1 cellular context compared by ENCODE assay signal in the genomic region with DNA sequence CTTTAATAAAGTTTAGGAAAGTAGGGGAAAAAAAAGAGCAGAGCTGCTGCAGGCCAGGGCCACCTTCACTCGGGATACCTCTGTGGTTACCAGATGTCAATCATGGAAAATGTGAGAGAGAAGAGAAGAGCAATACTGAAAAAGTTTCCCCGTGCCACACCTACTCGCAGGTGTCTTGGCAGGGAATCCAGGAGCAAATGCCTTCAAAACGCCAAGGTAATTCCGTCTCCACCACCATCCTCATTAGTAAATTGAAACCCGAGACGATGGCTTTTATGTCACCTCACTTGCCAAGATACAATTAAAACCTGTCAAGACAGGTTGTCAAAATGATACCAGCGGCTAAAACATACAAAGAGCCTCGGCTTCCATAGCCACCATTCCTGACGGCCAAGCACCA.
TF ChIP-seq lines count a peak whose summit lies in the region.

No MANE protein-coding gene starts in this region.

TF ChIP-seq in GM23338, 12 proteins besides CTCF, POLR2A, EP300 and RAD21 (continued from another document):
- TF ChIP-seq, protein P1, sequence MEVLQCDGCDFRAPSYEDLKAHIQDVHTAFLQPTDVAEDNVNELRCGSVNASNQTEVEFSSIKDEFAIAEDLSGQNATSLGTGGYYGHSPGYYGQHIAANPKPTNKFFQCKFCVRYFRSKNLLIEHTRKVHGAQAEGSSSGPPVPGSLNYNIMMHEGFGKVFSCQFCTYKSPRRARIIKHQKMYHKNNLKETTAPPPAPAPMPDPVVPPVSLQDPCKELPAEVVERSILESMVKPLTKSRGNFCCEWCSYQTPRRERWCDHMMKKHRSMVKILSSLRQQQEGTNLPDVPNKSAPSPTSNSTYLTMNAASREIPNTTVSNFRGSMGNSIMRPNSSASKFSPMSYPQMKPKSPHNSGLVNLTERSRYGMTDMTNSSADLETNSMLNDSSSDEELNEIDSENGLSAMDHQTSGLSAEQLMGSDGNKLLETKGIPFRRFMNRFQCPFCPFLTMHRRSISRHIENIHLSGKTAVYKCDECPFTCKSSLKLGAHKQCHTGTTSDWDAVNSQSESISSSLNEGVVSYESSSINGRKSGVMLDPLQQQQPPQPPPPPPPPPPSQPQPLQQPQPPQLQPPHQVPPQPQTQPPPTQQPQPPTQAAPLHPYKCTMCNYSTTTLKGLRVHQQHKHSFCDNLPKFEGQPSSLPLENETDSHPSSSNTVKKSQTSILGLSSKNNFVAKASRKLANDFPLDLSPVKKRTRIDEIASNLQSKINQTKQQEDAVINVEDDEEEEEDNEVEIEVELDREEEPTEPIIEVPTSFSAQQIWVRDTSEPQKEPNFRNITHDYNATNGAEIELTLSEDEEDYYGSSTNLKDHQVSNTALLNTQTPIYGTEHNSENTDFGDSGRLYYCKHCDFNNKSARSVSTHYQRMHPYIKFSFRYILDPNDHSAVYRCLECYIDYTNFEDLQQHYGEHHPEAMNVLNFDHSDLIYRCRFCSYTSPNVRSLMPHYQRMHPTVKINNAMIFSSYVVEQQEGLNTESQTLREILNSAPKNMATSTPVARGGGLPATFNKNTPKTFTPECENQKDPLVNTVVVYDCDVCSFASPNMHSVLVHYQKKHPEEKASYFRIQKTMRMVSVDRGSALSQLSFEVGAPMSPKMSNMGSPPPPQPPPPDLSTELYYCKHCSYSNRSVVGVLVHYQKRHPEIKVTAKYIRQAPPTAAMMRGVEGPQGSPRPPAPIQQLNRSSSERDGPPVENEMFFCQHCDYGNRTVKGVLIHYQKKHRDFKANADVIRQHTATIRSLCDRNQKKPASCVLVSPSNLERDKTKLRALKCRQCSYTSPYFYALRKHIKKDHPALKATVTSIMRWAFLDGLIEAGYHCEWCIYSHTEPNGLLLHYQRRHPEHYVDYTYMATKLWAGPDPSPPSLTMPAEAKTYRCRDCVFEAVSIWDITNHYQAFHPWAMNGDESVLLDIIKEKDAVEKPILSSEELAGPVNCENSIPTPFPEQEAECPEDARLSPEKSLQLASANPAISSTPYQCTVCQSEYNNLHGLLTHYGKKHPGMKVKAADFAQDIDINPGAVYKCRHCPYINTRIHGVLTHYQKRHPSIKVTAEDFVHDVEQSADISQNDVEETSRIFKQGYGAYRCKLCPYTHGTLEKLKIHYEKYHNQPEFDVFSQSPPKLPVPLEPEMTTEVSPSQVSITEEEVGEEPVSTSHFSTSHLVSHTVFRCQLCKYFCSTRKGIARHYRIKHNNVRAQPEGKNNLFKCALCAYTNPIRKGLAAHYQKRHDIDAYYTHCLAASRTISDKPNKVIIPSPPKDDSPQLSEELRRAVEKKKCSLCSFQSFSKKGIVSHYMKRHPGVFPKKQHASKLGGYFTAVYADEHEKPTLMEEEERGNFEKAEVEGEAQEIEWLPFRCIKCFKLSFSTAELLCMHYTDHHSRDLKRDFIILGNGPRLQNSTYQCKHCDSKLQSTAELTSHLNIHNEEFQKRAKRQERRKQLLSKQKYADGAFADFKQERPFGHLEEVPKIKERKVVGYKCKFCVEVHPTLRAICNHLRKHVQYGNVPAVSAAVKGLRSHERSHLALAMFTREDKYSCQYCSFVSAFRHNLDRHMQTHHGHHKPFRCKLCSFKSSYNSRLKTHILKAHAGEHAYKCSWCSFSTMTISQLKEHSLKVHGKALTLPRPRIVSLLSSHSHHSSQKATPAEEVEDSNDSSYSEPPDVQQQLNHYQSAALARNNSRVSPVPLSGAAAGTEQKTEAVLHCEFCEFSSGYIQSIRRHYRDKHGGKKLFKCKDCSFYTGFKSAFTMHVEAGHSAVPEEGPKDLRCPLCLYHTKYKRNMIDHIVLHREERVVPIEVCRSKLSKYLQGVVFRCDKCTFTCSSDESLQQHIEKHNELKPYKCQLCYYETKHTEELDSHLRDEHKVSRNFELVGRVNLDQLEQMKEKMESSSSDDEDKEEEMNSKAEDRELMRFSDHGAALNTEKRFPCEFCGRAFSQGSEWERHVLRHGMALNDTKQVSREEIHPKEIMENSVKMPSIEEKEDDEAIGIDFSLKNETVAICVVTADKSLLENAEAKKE (CRISPR knock-in tag; IDR thresholded peaks at IDR 0.05) = no peak
- no peak for TF ChIP-seq POLR2AphosphoS5 (IDR thresholded peaks at IDR 0.05; ENCODE audit: low read depth)
- no peak for TF ChIP-seq STAT1 (IDR thresholded peaks at IDR 0.05; ENCODE audit: unreplicated experiment)
- no peak for TF ChIP-seq ZNF114 (CRISPR knock-in tag; IDR thresholded peaks at IDR 0.05)
- no peak for TF ChIP-seq CREB1 (CRISPR knock-in tag; IDR thresholded peaks at IDR 0.05; ENCODE audit: low read depth)
